ENCODE assay signal across 2 cellular contexts in the genomic region with DNA sequence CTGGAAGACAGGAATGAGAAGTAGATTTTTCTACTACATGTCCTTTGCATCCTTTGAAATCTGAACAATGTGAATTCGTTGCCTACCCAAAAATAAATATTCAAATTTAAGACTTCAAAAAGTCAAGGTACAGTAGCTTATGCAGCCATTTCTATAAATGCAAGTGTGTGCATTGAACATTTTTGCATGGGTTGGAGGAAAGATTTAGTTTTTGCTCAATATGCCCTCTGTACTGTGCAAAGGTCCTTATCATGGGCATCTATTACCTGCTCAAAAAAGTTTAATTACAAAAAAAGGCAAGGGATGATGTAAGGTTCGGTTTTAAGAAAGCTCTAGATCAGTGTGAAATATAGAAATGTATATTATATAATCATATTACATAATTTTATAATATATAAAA.
TF ChIP-seq lines count a peak whose summit lies in the region.

No MANE protein-coding gene starts in this region.

TF ChIP-seq in liver, 16 proteins besides CTCF, POLR2A, EP300 and RAD21:
- TF ChIP-seq HNF4A (conservative IDR thresholded peaks at IDR 0.05) (peak; percentile 97 to 98), RXRA (IDR thresholded peaks at IDR 0.05) (peak; percentile 42 to 71), GABPA (IDR thresholded peaks at IDR 0.05 in 1 of 2, conservative IDR thresholded peaks at IDR 0.05 in 1 of 2) (no peak), FOXA2 (IDR thresholded peaks at IDR 0.05) (peak; percentile 15), EGR1 (IDR thresholded peaks at IDR 0.05; ENCODE audit: low read depth in 2 of 2) (no peak), YY1 (IDR thresholded peaks at IDR 0.05) (no peak), FOXA1 (IDR thresholded peaks at IDR 0.05) (no peak), TAF1 (conservative IDR thresholded peaks at IDR 0.05) (no peak), SP1 (IDR thresholded peaks at IDR 0.05) (peak; percentile 54), HNF4G (IDR thresholded peaks at IDR 0.05) (peak; percentile 88), JUND (IDR thresholded peaks at IDR 0.05) (peak; percentile 29 to 63), NR2F2 (IDR thresholded peaks at IDR 0.05) (no peak)
- TF ChIP-seq, protein P1, sequence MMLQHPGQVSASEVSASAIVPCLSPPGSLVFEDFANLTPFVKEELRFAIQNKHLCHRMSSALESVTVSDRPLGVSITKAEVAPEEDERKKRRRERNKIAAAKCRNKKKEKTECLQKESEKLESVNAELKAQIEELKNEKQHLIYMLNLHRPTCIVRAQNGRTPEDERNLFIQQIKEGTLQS (IDR thresholded peaks at IDR 0.05) = peak; percentile 39
- TF ChIP-seq, protein P2, sequence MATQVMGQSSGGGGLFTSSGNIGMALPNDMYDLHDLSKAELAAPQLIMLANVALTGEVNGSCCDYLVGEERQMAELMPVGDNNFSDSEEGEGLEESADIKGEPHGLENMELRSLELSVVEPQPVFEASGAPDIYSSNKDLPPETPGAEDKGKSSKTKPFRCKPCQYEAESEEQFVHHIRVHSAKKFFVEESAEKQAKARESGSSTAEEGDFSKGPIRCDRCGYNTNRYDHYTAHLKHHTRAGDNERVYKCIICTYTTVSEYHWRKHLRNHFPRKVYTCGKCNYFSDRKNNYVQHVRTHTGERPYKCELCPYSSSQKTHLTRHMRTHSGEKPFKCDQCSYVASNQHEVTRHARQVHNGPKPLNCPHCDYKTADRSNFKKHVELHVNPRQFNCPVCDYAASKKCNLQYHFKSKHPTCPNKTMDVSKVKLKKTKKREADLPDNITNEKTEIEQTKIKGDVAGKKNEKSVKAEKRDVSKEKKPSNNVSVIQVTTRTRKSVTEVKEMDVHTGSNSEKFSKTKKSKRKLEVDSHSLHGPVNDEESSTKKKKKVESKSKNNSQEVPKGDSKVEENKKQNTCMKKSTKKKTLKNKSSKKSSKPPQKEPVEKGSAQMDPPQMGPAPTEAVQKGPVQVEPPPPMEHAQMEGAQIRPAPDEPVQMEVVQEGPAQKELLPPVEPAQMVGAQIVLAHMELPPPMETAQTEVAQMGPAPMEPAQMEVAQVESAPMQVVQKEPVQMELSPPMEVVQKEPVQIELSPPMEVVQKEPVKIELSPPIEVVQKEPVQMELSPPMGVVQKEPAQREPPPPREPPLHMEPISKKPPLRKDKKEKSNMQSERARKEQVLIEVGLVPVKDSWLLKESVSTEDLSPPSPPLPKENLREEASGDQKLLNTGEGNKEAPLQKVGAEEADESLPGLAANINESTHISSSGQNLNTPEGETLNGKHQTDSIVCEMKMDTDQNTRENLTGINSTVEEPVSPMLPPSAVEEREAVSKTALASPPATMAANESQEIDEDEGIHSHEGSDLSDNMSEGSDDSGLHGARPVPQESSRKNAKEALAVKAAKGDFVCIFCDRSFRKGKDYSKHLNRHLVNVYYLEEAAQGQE (IDR thresholded peaks at IDR 0.05) = peak; percentile 17
- TF ChIP-seq, protein P3, sequence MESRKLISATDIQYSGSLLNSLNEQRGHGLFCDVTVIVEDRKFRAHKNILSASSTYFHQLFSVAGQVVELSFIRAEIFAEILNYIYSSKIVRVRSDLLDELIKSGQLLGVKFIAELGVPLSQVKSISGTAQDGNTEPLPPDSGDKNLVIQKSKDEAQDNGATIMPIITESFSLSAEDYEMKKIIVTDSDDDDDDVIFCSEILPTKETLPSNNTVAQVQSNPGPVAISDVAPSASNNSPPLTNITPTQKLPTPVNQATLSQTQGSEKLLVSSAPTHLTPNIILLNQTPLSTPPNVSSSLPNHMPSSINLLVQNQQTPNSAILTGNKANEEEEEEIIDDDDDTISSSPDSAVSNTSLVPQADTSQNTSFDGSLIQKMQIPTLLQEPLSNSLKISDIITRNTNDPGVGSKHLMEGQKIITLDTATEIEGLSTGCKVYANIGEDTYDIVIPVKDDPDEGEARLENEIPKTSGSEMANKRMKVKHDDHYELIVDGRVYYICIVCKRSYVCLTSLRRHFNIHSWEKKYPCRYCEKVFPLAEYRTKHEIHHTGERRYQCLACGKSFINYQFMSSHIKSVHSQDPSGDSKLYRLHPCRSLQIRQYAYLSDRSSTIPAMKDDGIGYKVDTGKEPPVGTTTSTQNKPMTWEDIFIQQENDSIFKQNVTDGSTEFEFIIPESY (IDR thresholded peaks at IDR 0.05) = peak; percentile 37
- TF ChIP-seq, protein P4, sequence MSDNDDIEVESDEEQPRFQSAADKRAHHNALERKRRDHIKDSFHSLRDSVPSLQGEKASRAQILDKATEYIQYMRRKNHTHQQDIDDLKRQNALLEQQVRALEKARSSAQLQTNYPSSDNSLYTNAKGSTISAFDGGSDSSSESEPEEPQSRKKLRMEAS (IDR thresholded peaks at IDR 0.05) = peak; percentile 34
TF ChIP-seq in liver: peak in this region for 10.

TF ChIP-seq in HepG2, 621 proteins besides CTCF, POLR2A, EP300 and RAD21:
- no peak for TF ChIP-seq ZBTB42 (CRISPR knock-in tag; IDR thresholded peaks at IDR 0.05)
- TF ChIP-seq ZNF703 (CRISPR knock-in tag; IDR thresholded peaks at IDR 0.05; ENCODE audit: borderline replicate concordance) = no peak
- TF ChIP-seq ZNF17 (CRISPR knock-in tag; IDR thresholded peaks at IDR 0.05) = no peak
- TF ChIP-seq ZNF652 (CRISPR knock-in tag; IDR thresholded peaks at IDR 0.05; ENCODE audit: borderline replicate concordance, low read depth) = no peak
- TF ChIP-seq ZNF768 (CRISPR knock-in tag; IDR thresholded peaks at IDR 0.05) = no peak
- TF ChIP-seq, protein P5, sequence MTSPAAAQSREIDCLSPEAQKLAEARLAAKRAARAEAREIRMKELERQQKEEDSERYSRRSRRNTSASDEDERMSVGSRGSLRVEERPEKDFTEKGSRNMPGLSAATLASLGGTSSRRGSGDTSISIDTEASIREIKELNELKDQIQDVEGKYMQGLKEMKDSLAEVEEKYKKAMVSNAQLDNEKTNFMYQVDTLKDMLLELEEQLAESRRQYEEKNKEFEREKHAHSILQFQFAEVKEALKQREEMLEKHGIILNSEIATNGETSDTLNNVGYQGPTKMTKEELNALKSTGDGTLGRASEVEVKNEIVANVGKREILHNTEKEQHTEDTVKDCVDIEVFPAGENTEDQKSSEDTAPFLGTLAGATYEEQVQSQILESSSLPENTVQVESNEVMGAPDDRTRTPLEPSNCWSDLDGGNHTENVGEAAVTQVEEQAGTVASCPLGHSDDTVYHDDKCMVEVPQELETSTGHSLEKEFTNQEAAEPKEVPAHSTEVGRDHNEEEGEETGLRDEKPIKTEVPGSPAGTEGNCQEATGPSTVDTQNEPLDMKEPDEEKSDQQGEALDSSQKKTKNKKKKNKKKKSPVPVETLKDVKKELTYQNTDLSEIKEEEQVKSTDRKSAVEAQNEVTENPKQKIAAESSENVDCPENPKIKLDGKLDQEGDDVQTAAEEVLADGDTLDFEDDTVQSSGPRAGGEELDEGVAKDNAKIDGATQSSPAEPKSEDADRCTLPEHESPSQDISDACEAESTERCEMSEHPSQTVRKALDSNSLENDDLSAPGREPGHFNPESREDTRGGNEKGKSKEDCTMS (CRISPR knock-in tag; conservative IDR thresholded peaks at IDR 0.05) = no peak
- TF ChIP-seq ZNF292 (CRISPR knock-in tag; IDR thresholded peaks at IDR 0.05; ENCODE audit: borderline replicate concordance, low read depth) = no peak
- TF ChIP-seq, protein P6, sequence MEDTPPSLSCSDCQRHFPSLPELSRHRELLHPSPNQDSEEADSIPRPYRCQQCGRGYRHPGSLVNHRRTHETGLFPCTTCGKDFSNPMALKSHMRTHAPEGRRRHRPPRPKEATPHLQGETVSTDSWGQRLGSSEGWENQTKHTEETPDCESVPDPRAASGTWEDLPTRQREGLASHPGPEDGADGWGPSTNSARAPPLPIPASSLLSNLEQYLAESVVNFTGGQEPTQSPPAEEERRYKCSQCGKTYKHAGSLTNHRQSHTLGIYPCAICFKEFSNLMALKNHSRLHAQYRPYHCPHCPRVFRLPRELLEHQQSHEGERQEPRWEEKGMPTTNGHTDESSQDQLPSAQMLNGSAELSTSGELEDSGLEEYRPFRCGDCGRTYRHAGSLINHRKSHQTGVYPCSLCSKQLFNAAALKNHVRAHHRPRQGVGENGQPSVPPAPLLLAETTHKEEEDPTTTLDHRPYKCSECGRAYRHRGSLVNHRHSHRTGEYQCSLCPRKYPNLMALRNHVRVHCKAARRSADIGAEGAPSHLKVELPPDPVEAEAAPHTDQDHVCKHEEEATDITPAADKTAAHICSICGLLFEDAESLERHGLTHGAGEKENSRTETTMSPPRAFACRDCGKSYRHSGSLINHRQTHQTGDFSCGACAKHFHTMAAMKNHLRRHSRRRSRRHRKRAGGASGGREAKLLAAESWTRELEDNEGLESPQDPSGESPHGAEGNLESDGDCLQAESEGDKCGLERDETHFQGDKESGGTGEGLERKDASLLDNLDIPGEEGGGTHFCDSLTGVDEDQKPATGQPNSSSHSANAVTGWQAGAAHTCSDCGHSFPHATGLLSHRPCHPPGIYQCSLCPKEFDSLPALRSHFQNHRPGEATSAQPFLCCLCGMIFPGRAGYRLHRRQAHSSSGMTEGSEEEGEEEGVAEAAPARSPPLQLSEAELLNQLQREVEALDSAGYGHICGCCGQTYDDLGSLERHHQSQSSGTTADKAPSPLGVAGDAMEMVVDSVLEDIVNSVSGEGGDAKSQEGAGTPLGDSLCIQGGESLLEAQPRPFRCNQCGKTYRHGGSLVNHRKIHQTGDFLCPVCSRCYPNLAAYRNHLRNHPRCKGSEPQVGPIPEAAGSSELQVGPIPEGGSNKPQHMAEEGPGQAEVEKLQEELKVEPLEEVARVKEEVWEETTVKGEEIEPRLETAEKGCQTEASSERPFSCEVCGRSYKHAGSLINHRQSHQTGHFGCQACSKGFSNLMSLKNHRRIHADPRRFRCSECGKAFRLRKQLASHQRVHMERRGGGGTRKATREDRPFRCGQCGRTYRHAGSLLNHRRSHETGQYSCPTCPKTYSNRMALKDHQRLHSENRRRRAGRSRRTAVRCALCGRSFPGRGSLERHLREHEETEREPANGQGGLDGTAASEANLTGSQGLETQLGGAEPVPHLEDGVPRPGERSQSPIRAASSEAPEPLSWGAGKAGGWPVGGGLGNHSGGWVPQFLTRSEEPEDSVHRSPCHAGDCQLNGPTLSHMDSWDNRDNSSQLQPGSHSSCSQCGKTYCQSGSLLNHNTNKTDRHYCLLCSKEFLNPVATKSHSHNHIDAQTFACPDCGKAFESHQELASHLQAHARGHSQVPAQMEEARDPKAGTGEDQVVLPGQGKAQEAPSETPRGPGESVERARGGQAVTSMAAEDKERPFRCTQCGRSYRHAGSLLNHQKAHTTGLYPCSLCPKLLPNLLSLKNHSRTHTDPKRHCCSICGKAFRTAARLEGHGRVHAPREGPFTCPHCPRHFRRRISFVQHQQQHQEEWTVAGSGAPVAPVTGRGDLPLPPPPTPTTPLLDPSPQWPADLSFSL (CRISPR knock-in tag; IDR thresholded peaks at IDR 0.05) = no peak
- TF ChIP-seq JUND (CRISPR knock-in tag; IDR thresholded peaks at IDR 0.05) = no peak
